Comparison of ENCODE assay signal across 20 cellular contexts in genomic region chr6:124770131-124770530, GRCh38.
DNase-seq lines count a peak whose midpoint lies in the region; ATAC-seq and TF ChIP-seq lines count a peak whose summit lies in the region.
"Had no signal": no experiment of that assay in that cellular context is flagged by ENCODE, and none has a peak within 500 bp of the region (broad histone marks: within the 10 kb centered on the region; RNA-seq: fewer than 3 reads in every experiment).

No MANE protein-coding gene starts in this region.

- no peak overlapping the region for H3K4me3 ChIP-seq in A673 (ENCODE audit: low read depth, low read length, poor library complexity, severe bottlenecking)

- H3K4me1 ChIP-seq in A673 (ENCODE audit: insufficient read depth, low read length, poor library complexity, severe bottlenecking): peaks cover 53% of the 10 kb centered on the region

- H3K4me1 Mint-ChIP-seq in WTC11: peaks cover 14% of the 10 kb centered on the region
- H3K4me1 Mint-ChIP-seq: B cell, CD14-positive monocyte, T-helper 17 cell had no signal

- no peaks in the 10 kb centered on the region for H3K27me3 ChIP-seq in A673 (replicated peaks; ENCODE audit: insufficient read depth, low read depth, low read length, poor library complexity)

- no peaks in the 10 kb centered on the region for H3K9me3 ChIP-seq in A673 (ENCODE audit: low read depth, low read length, poor library complexity, severe bottlenecking)

- CTCF ChIA-PET in A673 (lab: Charles Lee) (no interaction called here), WTC11 (lab: Charles Lee) (no interaction called here)

- TF ChIP-seq CTCF in A673 (conservative IDR thresholded peaks at IDR 0.05; ENCODE audit: low read depth, low read length) (no peak), WTC11 (IDR thresholded peaks at IDR 0.05) (no peak)

- H3K36me3 Mint-ChIP-seq in WTC11: no peaks in the 10 kb centered on the region
- H3K36me3 Mint-ChIP-seq: CD14-positive monocyte had no signal

- POLR2A ChIA-PET in A673 (lab: Charles Lee; ENCODE audit: low non-redundant PET): no interaction called here
- POLR2A ChIA-PET in WTC11 (lab: Charles Lee): no interaction called here

- intact Hi-C loops in A673 (cut with micrococcal nuclease; ENCODE audit: unreplicated experiment): loop anchor here (10.0 kb wide), 1 partner anchor 285 kb away; no protein-coding TSS in a partner anchor

- H3K27me3 Mint-ChIP-seq in WTC11 (ENCODE audit: low read depth): no peaks in the 10 kb centered on the region; the same call in 1 of the 2 replicates
- H3K27me3 Mint-ChIP-seq: B cell, T-helper 17 cell had no signal

- H3K4me3 Mint-ChIP-seq in WTC11: no peak overlapping the region
- H3K4me3 Mint-ChIP-seq: B cell, CD14-positive monocyte, H9, T-helper 17 cell had no signal

- H3K9me3 Mint-ChIP-seq in WTC11: no peaks in the 10 kb centered on the region
- H3K9me3 Mint-ChIP-seq: H9 had no signal

- ATAC-seq in WTC11: peak; percentile 30; the same call in 1 of the 2 replicates
- ATAC-seq: T-helper 17 cell had no signal

- no TSS peak for BruUV-seq in A673 (replicated peaks; lab: Mats Ljungman, UMichigan)

- H3K36me3 ChIP-seq in A673 (ENCODE audit: insufficient read depth, low read length, poor library complexity, severe bottlenecking): no peaks in the 10 kb centered on the region

- no peak overlapping the region for H3K27ac Mint-ChIP-seq in WTC11
- H3K27ac Mint-ChIP-seq: B cell, CD14-positive monocyte, H9, T-helper 17 cell had no signal

- H3K27ac ChIP-seq in A673 (ENCODE audit: low read depth, low read length, poor library complexity, severe bottlenecking): peak overlapping the region; percentile 1

- peak; percentile 35 for DNase-seq in NCI-H2107 treated with DMSO at 0.1 percent for 48 hours (lab: John Stamatoyannopoulos, UW; ENCODE audit: unreplicated experiment)
- DNase-seq in NCI-H2107 (lab: John Stamatoyannopoulos, UW): no peak
- DNase-seq in A673 (ENCODE audit: low spot score): peak; percentile 75
- DNase-seq in NCI-H1092 treated with DMSO at 0.1 percent for 48 hours (lab: John Stamatoyannopoulos, UW): peak; percentile 49
- no peak for DNase-seq in WTC11 (ENCODE audit: low spot score)
- DNase-seq in stimulated activated CD4-positive, alpha-beta T cell treated with anti-CD3 and anti-CD28 coated beads, Interleukin-2, amount 100 ng/mL, for 24 hours: no peak
- DNase-seq in AG08396 (ENCODE audit: low spot score): no peak
- no peak for DNase-seq in RKO (ENCODE audit: low spot score)
- DNase-seq: 8988T, H9, KBM-7, NCI-H187, NCI-H82, OCI-M1, RPMI8226, SHP77, SW 1271, T-helper 17 cell had no signal

TF ChIP-seq in WTC11, 78 proteins besides CTCF, POLR2A, EP300 and RAD21:
- no peak for TF ChIP-seq OVOL2 (CRISPR knock-in tag; IDR thresholded peaks at IDR 0.05; ENCODE audit: borderline replicate concordance)
- TF ChIP-seq NFATC4 (CRISPR knock-in tag; IDR thresholded peaks at IDR 0.05): no peak
- TF ChIP-seq, protein P1, sequence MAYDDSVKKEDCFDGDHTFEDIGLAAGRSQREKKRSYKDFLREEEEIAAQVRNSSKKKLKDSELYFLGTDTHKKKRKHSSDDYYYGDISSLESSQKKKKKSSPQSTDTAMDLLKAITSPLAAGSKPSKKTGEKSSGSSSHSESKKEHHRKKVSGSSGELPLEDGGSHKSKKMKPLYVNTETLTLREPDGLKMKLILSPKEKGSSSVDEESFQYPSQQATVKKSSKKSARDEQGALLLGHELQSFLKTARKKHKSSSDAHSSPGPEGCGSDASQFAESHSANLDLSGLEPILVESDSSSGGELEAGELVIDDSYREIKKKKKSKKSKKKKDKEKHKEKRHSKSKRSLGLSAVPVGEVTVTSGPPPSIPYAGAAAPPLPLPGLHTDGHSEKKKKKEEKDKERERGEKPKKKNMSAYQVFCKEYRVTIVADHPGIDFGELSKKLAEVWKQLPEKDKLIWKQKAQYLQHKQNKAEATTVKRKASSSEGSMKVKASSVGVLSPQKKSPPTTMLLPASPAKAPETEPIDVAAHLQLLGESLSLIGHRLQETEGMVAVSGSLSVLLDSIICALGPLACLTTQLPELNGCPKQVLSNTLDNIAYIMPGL (CRISPR knock-in tag; IDR thresholded peaks at IDR 0.05): no peak
- TF ChIP-seq CBFB (CRISPR knock-in tag; IDR thresholded peaks at IDR 0.05; ENCODE audit: low read depth): no peak
- TF ChIP-seq ZSCAN18 (CRISPR knock-in tag; IDR thresholded peaks at IDR 0.05): no peak
- TF ChIP-seq PRRX2 (CRISPR knock-in tag; IDR thresholded peaks at IDR 0.05): no peak
- TF ChIP-seq ESRRA (CRISPR knock-in tag; IDR thresholded peaks at IDR 0.05; ENCODE audit: borderline replicate concordance): no peak
- no peak for TF ChIP-seq EMX1 (CRISPR knock-in tag; IDR thresholded peaks at IDR 0.05)
- no peak for TF ChIP-seq CREM (CRISPR knock-in tag; IDR thresholded peaks at IDR 0.05)
TF ChIP-seq in WTC11: peak in this region for 0.

Comparison
In these comparisons a context has a peak if more than half of its experiments do, and no peak if none do; other contexts are left out.
1. DNase-seq: peak in NCI-H2107 treated with DMSO at 0.1 percent for 48 hours (single experiment), A673 (single experiment) and NCI-H1092 treated with DMSO at 0.1 percent for 48 hours (single experiment); none in NCI-H2107 (single experiment), WTC11 (single experiment), stimulated activated CD4-positive, alpha-beta T cell treated with anti-CD3 and anti-CD28 coated beads, Interleukin-2, amount 100 ng/mL, for 24 hours (0 of 2), AG08396 (single experiment) and RKO (single experiment).